Comparison of ENCODE assay signal across 23 cellular contexts in the genomic region with DNA sequence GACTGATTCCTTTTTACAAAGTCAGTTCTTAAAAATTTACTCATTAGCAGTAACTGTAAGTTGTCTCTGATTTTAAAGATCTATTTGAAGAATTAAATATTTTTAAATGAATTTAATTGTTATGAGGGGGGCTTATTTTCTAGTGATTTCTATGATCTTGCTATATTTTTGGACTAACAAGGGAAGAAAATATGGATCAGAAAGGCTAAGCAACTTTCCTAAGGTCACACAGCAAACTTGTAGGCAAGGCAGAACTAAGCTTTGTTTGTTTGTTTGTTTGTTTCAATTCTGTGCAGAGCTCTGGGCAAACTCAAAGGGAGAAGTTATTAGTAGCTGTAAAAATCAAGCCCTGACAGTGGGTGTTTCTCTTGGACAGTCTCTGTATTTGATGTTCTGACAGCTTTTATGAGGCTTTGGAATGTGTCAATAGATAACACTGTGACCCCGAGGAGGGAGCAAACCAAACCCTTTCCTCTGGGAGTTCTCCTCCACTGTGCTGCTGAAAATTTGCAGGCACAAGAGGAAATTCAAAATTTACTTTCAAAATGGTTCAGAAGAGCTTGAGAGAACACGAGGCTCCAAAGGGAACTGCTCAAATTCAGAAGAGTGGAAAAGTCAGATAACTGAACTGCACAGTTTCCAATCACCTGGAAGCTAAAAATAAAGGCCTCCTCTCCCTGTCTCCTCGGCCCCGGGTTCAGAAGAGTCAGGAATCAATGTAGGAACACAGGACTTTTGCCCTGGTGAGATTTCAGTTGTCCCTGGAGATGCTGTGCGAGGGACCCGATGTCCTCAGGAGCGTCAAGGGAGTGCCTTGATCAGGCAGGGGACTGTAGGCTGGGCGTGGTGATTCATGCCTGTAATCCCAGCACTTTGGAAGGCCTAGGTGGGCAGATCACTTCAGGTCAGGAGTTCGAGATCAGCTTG.
DNase-seq lines count a peak whose midpoint lies in the region; ATAC-seq, FAIRE-seq and TF ChIP-seq lines count a peak whose summit lies in the region.
"Had no signal": no experiment of that assay in that cellular context is flagged by ENCODE, and none has a peak within 500 bp of the region (broad histone marks: within the 10 kb centered on the region; RNA-seq: fewer than 3 reads in every experiment).

No MANE protein-coding gene starts in this region.

- no peak for TF ChIP-seq POLR2A in H54 (IDR thresholded peaks at IDR 0.05; ENCODE audit: low read depth, low read length)

- FAIRE-seq in H54 (lab: Jason Lieb, UNC): no peak
- FAIRE-seq: bronchial epithelial cell, GM19239, RCC 7860 had no signal

- intact Hi-C loops in left ventricle myocardium superior (cut with micrococcal nuclease): no loop called here
- intact Hi-C loops in Right ventricle myocardium inferior (cut with DNase I): loop anchor here (5.0 to 10.0 kb wide), 2 partner anchors 105 to 328 kb away; a partner anchor contains a TSS

- no peak for DNase-seq in left ventricle myocardium superior
- DNase-seq in Right ventricle myocardium inferior (ENCODE audit: missing footprints): no peak
- DNase-seq in NCI-H226: peak; percentile 26
- DNase-seq in islet precursor cell: peak; percentile 57
- DNase-seq in MG63: no peak
- no peak for DNase-seq in EL
- DNase-seq in Ammon's horn (ENCODE audit: low spot score): no peak
- no peak for DNase-seq in H54 (ENCODE audit: insufficient read length, low spot score)
- DNase-seq: activated CD4-positive, alpha-beta T cell treated with anti-CD3 and anti-CD28 coated beads, Interleukin-2, amount 50 U/mL, for 1 hour; activated naive CD4-positive, alpha-beta T cell treated with anti-CD3 and anti-CD28 coated beads, Interleukin-2, amount 50 U/mL, for 16 hours; amygdala; IMR-90; mammary epithelial cell; MM.1S; NCI-H1417; NCI-H2171; NCI-H524 treated with DMSO at 0.1 percent for 48 hours; stimulated activated CD4-positive, alpha-beta T cell treated with anti-CD3 and anti-CD28 coated beads, Interleukin-1b, Interleukin-23, amount 100 ng/mL, for 48 hours had no signal

- no peak overlapping the region for H3K4me3 ChIP-seq in MG63
- H3K4me3 ChIP-seq: skin epidermis had no signal

- no peaks in the 10 kb centered on the region for H3K27me3 ChIP-seq in MG63
- H3K27me3 ChIP-seq: neutrophil had no signal

- H3K36me3 ChIP-seq in MG63: no peaks in the 10 kb centered on the region
- H3K36me3 ChIP-seq: neutrophil had no signal

- ATAC-seq in left ventricle myocardium superior (peak; percentile 55), Right ventricle myocardium inferior (no peak)

- H3K9me3 ChIP-seq in MG63: no peaks in the 10 kb centered on the region
- H3K9me3 ChIP-seq: neutrophil had no signal

Comparison
In these comparisons a context has a peak if more than half of its experiments do, and no peak if none do; other contexts are left out.
1. DNase-seq: peak in NCI-H226 (single experiment) and islet precursor cell (single experiment); none in left ventricle myocardium superior (single experiment), Right ventricle myocardium inferior (single experiment), MG63 (single experiment), EL (single experiment), Ammon's horn (single experiment) and H54 (single experiment).